Comparison of ENCODE assay signal across 12 cellular contexts in the genomic region with DNA sequence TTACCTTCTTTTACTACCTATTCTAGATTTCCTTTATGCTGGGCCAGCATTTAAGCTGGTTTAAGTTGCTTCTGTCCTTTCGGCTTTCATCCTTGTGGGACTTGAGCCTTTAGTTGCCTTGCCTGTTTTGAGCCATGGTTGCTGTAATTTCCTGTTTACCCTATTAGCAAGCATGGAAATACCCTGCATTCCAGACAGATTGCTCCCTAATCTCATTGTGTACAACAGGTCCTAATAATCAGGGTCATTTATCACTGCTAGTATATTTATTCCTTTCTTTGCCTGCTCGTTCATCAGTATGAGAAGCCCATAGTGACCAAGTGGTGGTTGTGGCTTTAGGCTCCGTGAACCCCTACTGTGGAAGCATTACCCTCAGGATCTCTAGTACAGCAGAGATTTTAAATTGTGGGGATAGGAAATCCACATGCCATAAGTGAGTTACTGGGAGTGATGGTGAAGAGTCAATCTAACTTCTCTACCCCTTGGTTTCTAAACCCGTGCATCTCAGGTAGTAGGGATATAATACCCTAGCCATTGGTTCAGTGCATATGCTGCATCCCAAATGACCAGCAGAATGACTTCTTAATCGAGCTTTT. TPM values are rescaled to one million over a fixed set of nuclear protein-coding genes. Genes with fewer than 3 reads are reported as not detected.
DNase-seq lines count a peak whose midpoint lies in the region; ATAC-seq and TF ChIP-seq lines count a peak whose summit lies in the region.
"Had no signal": no experiment of that assay in that cellular context is flagged by ENCODE, and none has a peak within 500 bp of the region (broad histone marks: within the 10 kb centered on the region; RNA-seq: fewer than 3 reads in every experiment).

No MANE protein-coding gene starts in this region.

- H3K27me3 ChIP-seq in upper lobe of right lung = no peaks in the 10 kb centered on the region

- TF ChIP-seq CTCF in upper lobe of right lung (IDR thresholded peaks at IDR 0.05) = no peak

- no peaks in the 10 kb centered on the region for H3K9me3 ChIP-seq in upper lobe of right lung

- peaks cover 21% of the 10 kb centered on the region for H3K4me1 ChIP-seq in upper lobe of right lung

- DNase-seq in left cardiac atrium (no peak), Right ventricle myocardium inferior (ENCODE audit: missing footprints) (no peak), foreskin melanocyte (peak; percentile 30), upper lobe of right lung (no peak), SKM-1 treated with dmso at 0.1 percent for 144 hours (lab: John Stamatoyannopoulos, UW; ENCODE audit: unreplicated experiment) (no peak)
- no peak for DNase-seq in stimulated activated naive CD4-positive, alpha-beta T cell treated with Interleukin-2 at 50 U/mL for 16 hours (lab: John Stamatoyannopoulos, UW)
- DNase-seq: AML-193, caudate nucleus, NCI-H1694 treated with DMSO at 0.1 percent for 48 hours, posterior cingulate gyrus had no signal

- ATAC-seq in left cardiac atrium = peak; percentile 16 to 41
- no peak for ATAC-seq in Right ventricle myocardium inferior
- peak; percentile 71 for ATAC-seq in SK-N-SH treated with all-trans-retinoic acid at 6 μM for 48 hours
- ATAC-seq in upper lobe of right lung = peak; percentile 62
- ATAC-seq in HG03159 (IDR thresholded peaks at IDR 0.05; ENCODE audit: unreplicated experiment) = no peak

- no peak overlapping the region for H3K4me3 ChIP-seq in upper lobe of right lung

- H3K36me3 ChIP-seq in upper lobe of right lung = no peaks in the 10 kb centered on the region

- H3K27ac ChIP-seq in upper lobe of right lung = peak overlapping the region; percentile 24

- intact Hi-C loops in left cardiac atrium (cut with DNase I) (no loop called here), Right ventricle myocardium inferior (cut with DNase I) (no loop called here), upper lobe of right lung (cut with DNase I) (no loop called here)

TF ChIP-seq in SK-N-SH treated with all-trans-retinoic acid at 6 μM for 48 hours, 23 proteins besides CTCF, POLR2A, EP300 and RAD21:
- TF ChIP-seq BACH2 (CRISPR knock-in tag; IDR thresholded peaks at IDR 0.05; ENCODE audit: borderline replicate concordance) = no peak
- TF ChIP-seq RARB (CRISPR knock-in tag; IDR thresholded peaks at IDR 0.05) = no peak
- no peak for TF ChIP-seq ZNF8 (CRISPR knock-in tag; IDR thresholded peaks at IDR 0.05)
- TF ChIP-seq PPARA (CRISPR knock-in tag; IDR thresholded peaks at IDR 0.05; ENCODE audit: borderline replicate concordance) = no peak
- no peak for TF ChIP-seq ZFP30 (CRISPR knock-in tag; IDR thresholded peaks at IDR 0.05)
- no peak for TF ChIP-seq TOX (CRISPR knock-in tag; IDR thresholded peaks at IDR 0.05; ENCODE audit: borderline replicate concordance)
- no peak for TF ChIP-seq TCF4 (CRISPR knock-in tag; IDR thresholded peaks at IDR 0.05; ENCODE audit: borderline replicate concordance)
- no peak for TF ChIP-seq ISL1 (CRISPR knock-in tag; IDR thresholded peaks at IDR 0.05)

RNA-seq across cellular contexts. Expression of gene NCK1, which starts 31.9 kb away (rescaled TPM):
- 10 to 100 TPM; 29.5 to 29.9 TPM for total RNA-seq in left cardiac atrium
- total RNA-seq in Right ventricle myocardium inferior = 25.0 TPM
- 54.0 TPM for total RNA-seq in upper lobe of right lung

Comparison
In these comparisons a context has a peak if more than half of its experiments do, and no peak if none do; other contexts are left out.
1. ATAC-seq: peak in left cardiac atrium (2 of 2), SK-N-SH treated with all-trans-retinoic acid at 6 μM for 48 hours (single experiment) and upper lobe of right lung (single experiment); none in Right ventricle myocardium inferior (single experiment) and HG03159 (single experiment).